ENCODE assay signal across 1 cellular context in the genomic region with DNA sequence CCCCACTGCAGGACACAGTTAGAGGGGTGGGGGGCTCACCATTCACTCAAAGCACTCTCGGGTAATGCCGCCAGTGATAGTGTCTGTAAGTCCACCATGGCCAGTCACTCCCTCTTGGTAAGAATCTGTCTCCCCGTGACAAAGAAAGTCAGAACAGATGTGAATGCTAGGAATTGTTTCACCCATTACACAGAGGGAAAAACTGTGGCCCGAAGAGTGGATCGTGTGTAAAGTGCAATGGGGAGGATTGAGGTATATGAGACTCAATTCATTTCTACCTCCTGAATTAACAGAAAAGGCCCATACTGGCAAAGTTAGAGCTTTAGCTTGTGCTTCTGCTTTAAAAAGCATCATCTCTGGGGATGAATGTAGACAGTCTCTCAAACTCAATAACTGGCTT.
A peak's percentile ranks its signal among the peaks of the same experiment; 100 is the strongest.
TF ChIP-seq lines count a peak whose summit lies in the region.

No MANE protein-coding gene starts in this region.

TF ChIP-seq in HepG2, 621 proteins besides CTCF, POLR2A, EP300 and RAD21:
- TF ChIP-seq PHB2 (IDR thresholded peaks at IDR 0.05; ENCODE audit: partially characterized antibody) (no peak), ZNF629 (CRISPR knock-in tag; conservative IDR thresholded peaks at IDR 0.05) (peak; percentile 84), ZMYM3 (CRISPR knock-in tag; IDR thresholded peaks at IDR 0.05) (0 out of 2 replicates have a peak, but pooled peaks have one; percentile 65)
